Comparison of ENCODE assay signal across 13 cellular contexts in genomic region chr1:13754003-13754402, GRCh38. TPM values are rescaled to one million over a fixed set of nuclear protein-coding genes. Genes with fewer than 3 reads are reported as not detected.
DNase-seq lines count a peak whose midpoint lies in the region; ATAC-seq and TF ChIP-seq lines count a peak whose summit lies in the region.
"Had no signal": no experiment of that assay in that cellular context is flagged by ENCODE, and none has a peak within 500 bp of the region (broad histone marks: within the 10 kb centered on the region; RNA-seq: fewer than 3 reads in every experiment).

No MANE protein-coding gene starts in this region.

- intact Hi-C loops in activated T-helper 2 cell treated with anti-CD3 and anti-CD28 coated beads, Interferon-gamma antibody, Interleukin-2, Interleukin-4, amounts not matched to agents 10 μg/mL and 5 μg/mL and 100 μg/mL, durations not matched to agents 14 hours and 24 hours and 36 hours (cut with micrococcal nuclease) = no loop called here
- intact Hi-C loops in ovary (cut with DNase I) (no loop called here), PC-9 (cut with micrococcal nuclease; ENCODE audit: unreplicated experiment) (no loop called here)

- no peak for TF ChIP-seq EP300 in ovary (IDR thresholded peaks at IDR 0.05)

- TF ChIP-seq CTCF in ovary (IDR thresholded peaks at IDR 0.05) (no peak), PC-9 (conservative IDR thresholded peaks at IDR 0.05) (no peak)

- H3K4me2 ChIP-seq in PC-9 = no peak overlapping the region

- no peak for TF ChIP-seq POLR2A in ovary (IDR thresholded peaks at IDR 0.05)

- WGBS in ovary, 3 donors = 77 to 89% (median 89%) methylated on average over 4 of the region's 4 CpGs

- peaks cover 4% of the 10 kb centered on the region for H3K27me3 Mint-ChIP-seq in CD4-positive, CD25-positive, alpha-beta regulatory T cell
- H3K27me3 Mint-ChIP-seq in activated T-helper 2 cell treated with anti-CD3 and anti-CD28 coated beads, Interferon-gamma antibody, Interleukin-2, Interleukin-4, amounts not matched to agents 10 μg/mL and 5 μg/mL and 100 μg/mL, durations not matched to agents 14 hours and 24 hours and 36 hours (ENCODE audit: low read depth) = no peaks in the 10 kb centered on the region

- peaks cover 0 to 3% (median 0%) of the 10 kb centered on the region in 7 donors for H3K9me3 Mint-ChIP-seq in CD4-positive, CD25-positive, alpha-beta regulatory T cell
- no peaks in the 10 kb centered on the region for H3K9me3 Mint-ChIP-seq in activated T-helper 2 cell treated with anti-CD3 and anti-CD28 coated beads, Interferon-gamma antibody, Interleukin-2, Interleukin-4, amounts not matched to agents 10 μg/mL and 5 μg/mL and 100 μg/mL, durations not matched to agents 14 hours and 24 hours and 36 hours

- no peaks in the 10 kb centered on the region for H3K27me3 ChIP-seq in CD4-positive, CD25-positive, alpha-beta regulatory T cell (ENCODE audit: control insufficient read depth, insufficient read depth, low read length)
- no peaks in the 10 kb centered on the region for H3K27me3 ChIP-seq in ovary
- H3K27me3 ChIP-seq in PC-9 (ENCODE audit: insufficient read depth, low read depth) = no peaks in the 10 kb centered on the region

- CTCF ChIA-PET in PC-9 (lab: Charles Lee) = no interaction called here

- peaks cover 15% of the 10 kb centered on the region; the same call in 1 of the 2 replicates for H3F3A ChIP-seq in PC-9 (ENCODE audit: insufficient read depth, low read depth)

- H3K4me3 Mint-ChIP-seq in CD4-positive, CD25-positive, alpha-beta regulatory T cell = peak overlapping the region; percentile 52 to 94 (median 76)
- no peak overlapping the region for H3K4me3 Mint-ChIP-seq in activated T-helper 2 cell treated with anti-CD3 and anti-CD28 coated beads, Interferon-gamma antibody, Interleukin-2, Interleukin-4, amounts not matched to agents 10 μg/mL and 5 μg/mL and 100 μg/mL, durations not matched to agents 14 hours and 24 hours and 36 hours (ENCODE audit: low read depth)

- peaks cover 20% of the 10 kb centered on the region for H3K36me3 Mint-ChIP-seq in CD4-positive, CD25-positive, alpha-beta regulatory T cell
- H3K36me3 Mint-ChIP-seq in activated T-helper 2 cell treated with anti-CD3 and anti-CD28 coated beads, Interferon-gamma antibody, Interleukin-2, Interleukin-4, amounts not matched to agents 10 μg/mL and 5 μg/mL and 100 μg/mL, durations not matched to agents 14 hours and 24 hours and 36 hours (ENCODE audit: low read depth) = peaks cover 44% of the 10 kb centered on the region

- peaks cover 20% of the 10 kb centered on the region for H3K36me3 ChIP-seq in CD4-positive, CD25-positive, alpha-beta regulatory T cell (ENCODE audit: control insufficient read depth, insufficient read depth, low read length)
- H3K36me3 ChIP-seq in ovary = no peaks in the 10 kb centered on the region
- H3K36me3 ChIP-seq in PC-9 (ENCODE audit: low read depth) = no peaks in the 10 kb centered on the region

- no peak for ATAC-seq in CD4-positive, CD25-positive, alpha-beta regulatory T cell (ENCODE audit: low read depth in 2 of 2)
- peak; percentile 33 for ATAC-seq in GM18867 (IDR thresholded peaks at IDR 0.05; ENCODE audit: unreplicated experiment)
- ATAC-seq in HG02973 (IDR thresholded peaks at IDR 0.05; ENCODE audit: unreplicated experiment) = peak; percentile 35
- ATAC-seq in GM19328 (IDR thresholded peaks at IDR 0.05; ENCODE audit: unreplicated experiment) = no peak

- peaks cover 89% of the 10 kb centered on the region for H3K79me2 ChIP-seq in PC-9 (ENCODE audit: low read depth)

- H3K27ac Mint-ChIP-seq in CD4-positive, CD25-positive, alpha-beta regulatory T cell = peak overlapping the region in 2 of 3 donors; percentile 39 to 53
- H3K27ac Mint-ChIP-seq in activated T-helper 2 cell treated with anti-CD3 and anti-CD28 coated beads, Interferon-gamma antibody, Interleukin-2, Interleukin-4, amounts not matched to agents 10 μg/mL and 5 μg/mL and 100 μg/mL, durations not matched to agents 14 hours and 24 hours and 36 hours = peak overlapping the region; percentile 58

- no peaks in the 10 kb centered on the region for H3K9me3 ChIP-seq in CD4-positive, CD25-positive, alpha-beta regulatory T cell (ENCODE audit: control insufficient read depth in 2 of 2, low read length in 2 of 2)
- H3K9me3 ChIP-seq in ovary (no peaks in the 10 kb centered on the region), PC-9 (ENCODE audit: insufficient read depth, low read depth) (no peaks in the 10 kb centered on the region)

- peaks cover 53 to 88% (median 72%) of the 10 kb centered on the region in 4 donors for H3K4me1 Mint-ChIP-seq in CD4-positive, CD25-positive, alpha-beta regulatory T cell
- peaks cover 52% of the 10 kb centered on the region for H3K4me1 Mint-ChIP-seq in activated T-helper 2 cell treated with anti-CD3 and anti-CD28 coated beads, Interferon-gamma antibody, Interleukin-2, Interleukin-4, amounts not matched to agents 10 μg/mL and 5 μg/mL and 100 μg/mL, durations not matched to agents 14 hours and 24 hours and 36 hours (ENCODE audit: low read depth)

- no peaks in the 10 kb centered on the region; the same call in 1 of the 2 replicates for H4K20me1 ChIP-seq in PC-9 (ENCODE audit: insufficient read depth)

- peaks cover 89% of the 10 kb centered on the region for H3K4me1 ChIP-seq in CD4-positive, CD25-positive, alpha-beta regulatory T cell (ENCODE audit: control insufficient read depth, insufficient read depth, low read length, poor library complexity, severe bottlenecking)
- H3K4me1 ChIP-seq in ovary (ENCODE audit: insufficient read depth) (peaks cover 13% of the 10 kb centered on the region), PC-9 (replicated peaks; ENCODE audit: insufficient read depth) (peaks cover 42% of the 10 kb centered on the region)

- no TSS peak for BruUV-seq in PC-9 (replicated peaks; lab: Mats Ljungman, UMichigan)

- POLR2A ChIA-PET in PC-9 (lab: Charles Lee; ENCODE audit: unreplicated experiment) = interaction anchor here (0.5 kb wide), 1 partner anchor 1266 kb away, joined by 3 read pairs; no protein-coding TSS in a partner anchor

- no peak for DNase-seq in CD4-positive, CD25-positive, alpha-beta regulatory T cell
- no peak for DNase-seq in activated T-helper 2 cell treated with anti-CD3 and anti-CD28 coated beads, Interferon-gamma antibody, Interleukin-2, Interleukin-4, amounts not matched to agents 10 μg/mL and 5 μg/mL and 100 μg/mL, durations not matched to agents 14 hours and 24 hours and 36 hours (ENCODE audit: low spot score)
- no peak for DNase-seq in ovary
- no peak for DNase-seq in PC-9
- no peak for DNase-seq in stimulated activated naive CD4-positive, alpha-beta T cell (lab: John Stamatoyannopoulos, UW)
- DNase-seq: activated T-cell treated with anti-CD3 and anti-CD28 coated beads, Interleukin-2, amount 50 U/mL, for 1 hour; kidney; NCI-H1436 treated with DMSO at 0.1 percent for 48 hours; right cardiac atrium had no signal

- no peak overlapping the region for H2AFZ ChIP-seq in PC-9

- no peaks in the 10 kb centered on the region for H3K9me2 ChIP-seq in PC-9 (ENCODE audit: insufficient read depth)

- H3K4me3 ChIP-seq in CD4-positive, CD25-positive, alpha-beta regulatory T cell (ENCODE audit: low read depth, low read length) = peak overlapping the region; percentile 42
- H3K4me3 ChIP-seq in ovary (no peak overlapping the region), PC-9 (no peak overlapping the region)
- H3K4me3 ChIP-seq: SK-N-MC had no signal

- H3K27ac ChIP-seq in CD4-positive, CD25-positive, alpha-beta regulatory T cell (ENCODE audit: insufficient read depth, low read length, poor library complexity, severe bottlenecking) = no peak overlapping the region
- H3K27ac ChIP-seq in ovary (no peak overlapping the region), PC-9 (no peak overlapping the region)
- H3K27ac ChIP-seq: SK-N-MC had no signal

RNA-seq across cellular contexts. Expression of gene PRDM2, which starts 54.0 kb away (rescaled TPM):
- 221 TPM for total RNA-seq in CD4-positive, CD25-positive, alpha-beta regulatory T cell
- polyA plus RNA-seq in CD4-positive, CD25-positive, alpha-beta regulatory T cell = 10 to 100 TPM; 16.8 to 20.9 (median 18.9) TPM
- total RNA-seq in activated T-helper 2 cell treated with anti-CD3 and anti-CD28 coated beads, Interferon-gamma antibody, Interleukin-2, Interleukin-4, amounts not matched to agents 10 μg/mL and 5 μg/mL and 100 μg/mL, durations not matched to agents 14 hours and 24 hours and 36 hours = 45.0 and 47.3 TPM in 2 replicates
- total RNA-seq in ovary (10 to 100 TPM; 32.3 to 81.9 (median 72.4) TPM), PC-9 (2021) (21.6 and 32.1 TPM in 2 replicates)
- 10 to 100 TPM; 30.0 to 41.4 TPM for polyA plus RNA-seq in ovary

Comparison
In these comparisons a context has a peak if more than half of its experiments do, and no peak if none do; other contexts are left out.
1. ATAC-seq: peak in GM18867 (single experiment) and HG02973 (single experiment); none in CD4-positive, CD25-positive, alpha-beta regulatory T cell (0 of 2) and GM19328 (single experiment).